In genomic region chr6:114564302-114564933, GRCh38 we compare ENCODE assay signal across 22 cellular contexts.
"Had no signal": no experiment of that assay in that cellular context is flagged by ENCODE, and none has a peak within 500 bp of the region (broad histone marks: within the 10 kb centered on the region; RNA-seq: fewer than 3 reads in every experiment).

No MANE protein-coding gene starts in this region.

- H3K4me3 ChIP-seq: esophagus squamous epithelium, gastroesophageal sphincter, left ventricle myocardium inferior, lower lobe of right lung, sigmoid colon, skin epidermis, stomach, thoracic aorta, transverse colon had no signal

- H3K27ac Mint-ChIP-seq: dendritic cell treated with granulocyte-macrophage colony-stimulating factor and Interleukin-4, amounts not matched to agents 40 ng/mL and 50 ng/mL, for 4 days; effector memory CD8-positive, alpha-beta T cell; memory B cell; nephron had no signal

- H3K36me3 ChIP-seq: esophagus squamous epithelium, gastroesophageal sphincter, left ventricle myocardium inferior, lower lobe of right lung, neutrophil, sigmoid colon, stomach, thoracic aorta, transverse colon had no signal

- H3K27me3 ChIP-seq: esophagus squamous epithelium, gastroesophageal sphincter, neutrophil, sigmoid colon, stomach, transverse colon had no signal

- H3K27me3 Mint-ChIP-seq: dendritic cell treated with granulocyte-macrophage colony-stimulating factor and Interleukin-4, amounts not matched to agents 40 ng/mL and 50 ng/mL, for 4 days; effector memory CD8-positive, alpha-beta T cell; memory B cell had no signal

- H3K4me3 Mint-ChIP-seq: dendritic cell treated with granulocyte-macrophage colony-stimulating factor and Interleukin-4, amounts not matched to agents 40 ng/mL and 50 ng/mL, for 4 days; effector memory CD8-positive, alpha-beta T cell; memory B cell; nephron had no signal

- H3K4me1 Mint-ChIP-seq: memory B cell, nephron had no signal

- H3K27ac ChIP-seq: esophagus squamous epithelium, gastroesophageal sphincter, left ventricle myocardium inferior, lower lobe of right lung, neutrophil, sigmoid colon, skin epidermis, stomach, thoracic aorta, transverse colon had no signal

- ATAC-seq: effector memory CD8-positive, alpha-beta T cell; gastroesophageal sphincter; left cardiac atrium; lower lobe of right lung had no signal

- H3K4me1 ChIP-seq: esophagus squamous epithelium, gastroesophageal sphincter, left ventricle myocardium inferior, lower lobe of right lung, sigmoid colon, stomach, transverse colon had no signal

- H3K36me3 Mint-ChIP-seq: memory B cell had no signal

- H3K9me3 ChIP-seq: esophagus squamous epithelium, gastroesophageal sphincter, lower lobe of right lung, sigmoid colon, thoracic aorta, transverse colon had no signal

- DNase-seq: effector memory CD8-positive, alpha-beta T cell; esophagus squamous epithelium; foreskin fibroblast; kidney; left cardiac atrium; left ventricle myocardium inferior; lower lobe of right lung; midbrain; posterior cingulate gyrus; sigmoid colon; stimulated activated CD4-positive, alpha-beta T cell treated with anti-CD3 and anti-CD28 coated beads, Interleukin-12 subunit alpha, Interleukin-12 subunit beta, amount 100 ng/mL, for 4 hours; stimulated activated naive CD4-positive, alpha-beta T cell; stomach; substantia nigra; transverse colon had no signal
